ENCODE assay signal across 8 cellular contexts in the genomic region with DNA sequence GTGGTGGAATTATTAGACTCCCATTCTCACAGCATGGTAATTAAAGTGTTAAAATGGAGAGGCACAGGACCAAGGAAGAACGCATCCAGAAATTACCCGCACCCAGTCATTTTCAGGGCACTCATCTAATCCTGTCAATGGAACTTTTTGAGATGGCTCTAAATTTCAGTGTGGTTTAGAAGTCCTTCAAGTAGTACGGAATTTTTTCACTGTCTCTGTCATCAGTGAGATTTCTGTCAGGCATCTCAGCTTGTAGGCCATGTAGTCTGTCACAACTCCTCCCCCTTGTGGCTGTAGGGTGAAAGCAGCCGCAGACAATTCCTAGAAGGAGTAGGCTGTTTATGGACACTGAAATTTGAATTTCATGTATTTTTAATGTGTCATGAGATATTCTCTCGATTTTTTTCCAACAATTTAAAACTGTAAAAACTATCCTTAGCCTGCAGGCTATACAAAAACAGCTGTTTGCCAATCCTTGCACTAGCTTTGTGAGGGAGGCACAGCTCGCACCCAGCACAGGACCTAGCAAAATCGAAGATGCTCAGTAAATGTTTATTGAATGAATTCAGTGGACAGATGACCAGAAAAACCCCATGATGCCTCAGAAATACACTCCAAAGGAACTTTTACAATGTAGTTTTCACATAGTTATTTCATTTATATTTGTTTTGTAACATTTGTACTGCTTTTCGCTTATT. TPM values are rescaled to one million over a fixed set of nuclear protein-coding genes. Genes with fewer than 3 reads are reported as not detected.
DNase-seq lines count a peak whose midpoint lies in the region; ATAC-seq and TF ChIP-seq lines count a peak whose summit lies in the region.

No MANE protein-coding gene starts in this region.

- H3K4me1 Mint-ChIP-seq in stimulated activated naive B cell treated with anti-CD40 and anti-IgM and Interleukin-4, amounts not matched to agents 10 μg/mL and 1 μg/mL and 100 μg/mL, for 72 hours: peaks cover 0 to 3% of the 10 kb centered on the region in 2 donors

- H3K4me3 ChIP-seq in epithelial cell of esophagus (ENCODE audit: low read length): no peak overlapping the region

- no peak overlapping the region for H3K4me3 Mint-ChIP-seq in stimulated activated naive B cell treated with anti-CD40 and anti-IgM and Interleukin-4, amounts not matched to agents 10 μg/mL and 1 μg/mL and 100 μg/mL, for 72 hours

- H3K36me3 Mint-ChIP-seq in stimulated activated naive B cell treated with anti-CD40 and anti-IgM and Interleukin-4, amounts not matched to agents 10 μg/mL and 1 μg/mL and 100 μg/mL, for 72 hours: peaks cover 6 to 8% of the 10 kb centered on the region in 2 donors

- no peak overlapping the region for H3K27ac Mint-ChIP-seq in stimulated activated naive B cell treated with anti-CD40 and anti-IgM and Interleukin-4, amounts not matched to agents 10 μg/mL and 1 μg/mL and 100 μg/mL, for 72 hours

- ATAC-seq in stimulated activated naive B cell treated with anti-CD40 and anti-IgM and Interleukin-4, amounts not matched to agents 10 μg/mL and 1 μg/mL and 100 μg/mL, for 72 hours (replicated peaks): peak; percentile 80 to 94

- no peaks in the 10 kb centered on the region for H3K9me3 Mint-ChIP-seq in stimulated activated naive B cell treated with anti-CD40 and anti-IgM and Interleukin-4, amounts not matched to agents 10 μg/mL and 1 μg/mL and 100 μg/mL, for 72 hours

- peak; percentile 92 for TF ChIP-seq CTCF in epithelial cell of esophagus (IDR thresholded peaks at IDR 0.05; ENCODE audit: insufficient read depth, low read depth, low read length, missing control alignments)

- peaks cover 0 to 4% of the 10 kb centered on the region in 2 donors for H3K27me3 Mint-ChIP-seq in stimulated activated naive B cell treated with anti-CD40 and anti-IgM and Interleukin-4, amounts not matched to agents 10 μg/mL and 1 μg/mL and 100 μg/mL, for 72 hours

- DNase-seq in activated CD8-positive, alpha-beta memory T cell treated with anti-CD3 and anti-CD28 coated beads for 24 hours: peak; percentile 67
- no peak for DNase-seq in activated CD8-positive, alpha-beta memory T cell treated with anti-CD3 and anti-CD28 coated beads, Interleukin-2, amount 50 U/mL, for 48 hours
- DNase-seq in HK-2 (ENCODE audit: unreplicated experiment) (peak; percentile 53), NOMO-1 (lab: John Stamatoyannopoulos, UW; ENCODE audit: unreplicated experiment in 2 of 2) (peak; percentile 41 to 69), epithelial cell of esophagus (ENCODE audit: low read depth) (peak; percentile 77), mucosa of gallbladder (ENCODE audit: low spot score) (peak; percentile 70)
- DNase-seq in activated CD8-positive, alpha-beta memory T cell treated with anti-CD3 and anti-CD28 coated beads, Interleukin-2, amount 50 U/mL, for 1 hour (ENCODE audit: extremely low read depth): peak; percentile 31
- DNase-seq in stimulated activated naive B cell treated with anti-CD40 and anti-IgM and Interleukin-4, amounts not matched to agents 10 μg/mL and 1 μg/mL and 100 μg/mL, for 72 hours: peak; percentile 31

RNA-seq across cellular contexts. Expression of a gene that starts 6.6 kb away (rescaled TPM):
- total RNA-seq in mucosa of gallbladder: 30.3 TPM

RNA-seq across cellular contexts. Expression of a gene that starts 43.8 kb away (rescaled TPM):
- 14.9 TPM for total RNA-seq in mucosa of gallbladder
